ENCODE assay signal across 32 cellular contexts in genomic region chr5:75245023-75245422, GRCh38. TPM values are rescaled to one million over a fixed set of nuclear protein-coding genes. Genes with fewer than 3 reads are reported as not detected.
"Had no signal": no experiment of that assay in that cellular context is flagged by ENCODE, and none has a peak within 500 bp of the region (broad histone marks: within the 10 kb centered on the region; RNA-seq: fewer than 3 reads in every experiment).

No MANE protein-coding gene starts in this region.

- H3K36me3 ChIP-seq: Peyer's patch, SJSA1 had no signal

- H3K4me2 ChIP-seq: SK-N-SH had no signal

- ATAC-seq: PC-3 had no signal

- H3K9ac ChIP-seq: SK-N-SH had no signal

- H3K27me3 ChIP-seq: Peyer's patch, SJSA1 had no signal

- H3K4me1 ChIP-seq: Peyer's patch, SJSA1 had no signal

- H3K4me3 ChIP-seq: Peyer's patch, SJSA1 had no signal

- H3K27ac ChIP-seq: Peyer's patch, SJSA1 had no signal

- DNase-seq: Karpas-422, MM.1S, MV-4-11, NCI-H1092, NCI-H1105, NCI-H1417, NCI-H1436, NCI-H146, NCI-H1694, NCI-H187, NCI-H1930, NCI-H2029 treated with DMSO at 0.1 percent for 48 hours, NCI-H2081 treated with DMSO at 0.1 percent for 48 hours, NCI-H2107, NCI-H2171, NCI-H226, NCI-H446 treated with DMSO at 0.1 percent for 48 hours, NCI-H510A, NCI-H524, NCI-H69, NCI-H748 treated with DMSO at 0.1 percent for 48 hours, NCI-H82, PC-3, Peyer's patch, Right ventricle myocardium superior, RPMI8226, SHP77 treated with DMSO at 0.1 percent for 48 hours, SK-N-SH, SW 1271, T-helper 1 cell had no signal

- H3K9me3 ChIP-seq: Peyer's patch, SJSA1, SK-N-SH had no signal

RNA-seq across cellular contexts. Expression of gene ANKRD31, which starts 8.3 kb away (rescaled TPM):
- total RNA-seq: LHCN-M2, SJSA1 had no signal
